Comparison of ENCODE assay signal across 8 cellular contexts in genomic region chr5:157172408-157172807, GRCh38. TPM values are rescaled to one million over a fixed set of nuclear protein-coding genes. Genes with fewer than 3 reads are reported as not detected.
A peak's percentile ranks its signal among the peaks of the same experiment; 100 is the strongest.
DNase-seq lines count a peak whose midpoint lies in the region; ATAC-seq, FAIRE-seq and TF ChIP-seq lines count a peak whose summit lies in the region.

No MANE protein-coding gene starts in this region.

- ATAC-seq in GM18907 (IDR thresholded peaks at IDR 0.05; ENCODE audit: unreplicated experiment) (peak; percentile 99), HG03103 (IDR thresholded peaks at IDR 0.05; ENCODE audit: low read depth, unreplicated experiment) (peak; percentile 97)

- peaks cover 8% of the 10 kb centered on the region for H3K9me3 Mint-ChIP-seq in activated CD4-positive, alpha-beta memory T cell treated with anti-CD3 and anti-CD28 coated beads for 36 hours
- no peaks in the 10 kb centered on the region for H3K9me3 Mint-ChIP-seq in neural progenitor cell

- H3K9me3 ChIP-seq in small intestine (ENCODE audit: control insufficient read depth, low read depth) (no peaks in the 10 kb centered on the region), neural progenitor cell (ENCODE audit: low read depth) (no peaks in the 10 kb centered on the region), PC-9 (ENCODE audit: insufficient read depth, low read depth) (no peaks in the 10 kb centered on the region)

- H4K20me1 ChIP-seq in neural progenitor cell (ENCODE audit: low read depth) (no peaks in the 10 kb centered on the region), PC-9 (ENCODE audit: insufficient read depth) (no peaks in the 10 kb centered on the region)

- no peak for TF ChIP-seq CTCF in neural progenitor cell (IDR thresholded peaks at IDR 0.05)
- no peak for TF ChIP-seq CTCF in PC-9 (conservative IDR thresholded peaks at IDR 0.05)
- TF ChIP-seq CTCF in lower leg skin (IDR thresholded peaks at IDR 0.05): no peak

- H3K79me2 ChIP-seq in neural progenitor cell (ENCODE audit: low read depth): no peaks in the 10 kb centered on the region
- H3K79me2 ChIP-seq in PC-9 (ENCODE audit: low read depth): no peaks in the 10 kb centered on the region

- peaks cover 10% of the 10 kb centered on the region for H3K36me3 Mint-ChIP-seq in activated CD4-positive, alpha-beta memory T cell treated with anti-CD3 and anti-CD28 coated beads for 36 hours
- no peaks in the 10 kb centered on the region for H3K36me3 Mint-ChIP-seq in neural progenitor cell

- CTCF ChIA-PET in activated CD4-positive, alpha-beta memory T cell treated with anti-CD3 and anti-CD28 coated beads for 36 hours (lab: Charles Lee): interaction anchor here (1.0 to 1.8 kb wide), 4 partner anchors 13 to 45 kb away, joined by 3 to 6 read pairs (median 4); no protein-coding TSS in a partner anchor
- CTCF ChIA-PET in PC-9 (lab: Charles Lee): no interaction called here

- H3K9me2 ChIP-seq in PC-9 (ENCODE audit: insufficient read depth): no peaks in the 10 kb centered on the region

- H2AFZ ChIP-seq in neural progenitor cell (replicated peaks): no peak overlapping the region
- no peak overlapping the region for H2AFZ ChIP-seq in PC-9

- H3K4me3 ChIP-seq in small intestine (ENCODE audit: low read depth in 1 of 2, low read length in 2 of 2) (no peak overlapping the region), neural progenitor cell (no peak overlapping the region), PC-9 (no peak overlapping the region), lower leg skin (ENCODE audit: low read depth, poor library complexity, severe bottlenecking) (no peak overlapping the region)

- no peak for FAIRE-seq in small intestine (lab: Jason Lieb, UNC)

- no peak overlapping the region for H3K4me2 ChIP-seq in neural progenitor cell
- H3K4me2 ChIP-seq in PC-9: no peak overlapping the region

- DNase-seq in activated CD4-positive, alpha-beta memory T cell treated with anti-CD3 and anti-CD28 coated beads for 36 hours: peak; percentile 96
- DNase-seq in small intestine (peak; percentile 20), neural progenitor cell (ENCODE audit: low spot score) (no peak), PC-9 (no peak), epidermal melanocyte (ENCODE audit: insufficient read length, low spot score) (no peak), lower leg skin (ENCODE audit: low spot score in 2 of 2) (no peak)

- peak overlapping the region; percentile 68 for H3K4me3 Mint-ChIP-seq in activated CD4-positive, alpha-beta memory T cell treated with anti-CD3 and anti-CD28 coated beads for 36 hours
- no peak overlapping the region for H3K4me3 Mint-ChIP-seq in neural progenitor cell

- TF ChIP-seq POLR2A in lower leg skin (IDR thresholded peaks at IDR 0.05): no peak

- WGBS in small intestine, 3 donors: 59 to 61% (median 59%) methylated on average over 2 of the region's 2 CpGs
- WGBS in lower leg skin, 2 donors: 61 to 64% methylated on average over 2 of the region's 2 CpGs

- no peak overlapping the region for H3K9ac ChIP-seq in neural progenitor cell

- POLR2A ChIA-PET in activated CD4-positive, alpha-beta memory T cell treated with anti-CD3 and anti-CD28 coated beads for 36 hours (lab: Charles Lee): interaction anchor here (0.6 to 7.1 kb wide), 16 partner anchors 8 to 95 kb away, joined by 3 to 82 read pairs (median 4); partner anchors contain the start of gene ITK
- POLR2A ChIA-PET in PC-9 (lab: Charles Lee; ENCODE audit: unreplicated experiment): no interaction called here

- H3K27ac Mint-ChIP-seq in activated CD4-positive, alpha-beta memory T cell treated with anti-CD3 and anti-CD28 coated beads for 36 hours: peak overlapping the region; percentile 95
- no peak overlapping the region for H3K27ac Mint-ChIP-seq in neural progenitor cell

- no TSS peak for BruUV-seq in PC-9 (replicated peaks; lab: Mats Ljungman, UMichigan)

- H3K4me1 ChIP-seq in small intestine (ENCODE audit: control insufficient read depth in 2 of 2, insufficient read depth in 1 of 2, low read depth in 1 of 2, low read length in 1 of 2) (peaks cover 0 to 2% of the 10 kb centered on the region in 2 donors), neural progenitor cell (no peaks in the 10 kb centered on the region), PC-9 (replicated peaks; ENCODE audit: insufficient read depth) (no peaks in the 10 kb centered on the region)

- H3K27ac ChIP-seq in small intestine (ENCODE audit: low read depth in 1 of 2, low read length in 1 of 2) (no peak overlapping the region), neural progenitor cell (no peak overlapping the region), PC-9 (no peak overlapping the region)

- intact Hi-C loops in activated CD4-positive, alpha-beta memory T cell treated with anti-CD3 and anti-CD28 coated beads for 36 hours (cut with micrococcal nuclease): loop anchor here (1.0 to 5.0 kb wide), 7 partner anchors 8 to 430 kb away; partner anchors contain the start of gene ITK
- intact Hi-C loops in PC-9 (cut with micrococcal nuclease; ENCODE audit: unreplicated experiment) (no loop called here), lower leg skin (cut with DNase I; ENCODE audit: low total_unique reads) (no loop called here)

- H3K4me1 Mint-ChIP-seq in activated CD4-positive, alpha-beta memory T cell treated with anti-CD3 and anti-CD28 coated beads for 36 hours (ENCODE audit: low read depth): peaks cover 83% of the 10 kb centered on the region
- H3K4me1 Mint-ChIP-seq in neural progenitor cell: peaks cover 2% of the 10 kb centered on the region

- H3K36me3 ChIP-seq in small intestine (ENCODE audit: control insufficient read depth in 2 of 2, insufficient read depth in 2 of 2, low read length in 2 of 2) (no peaks in the 10 kb centered on the region), neural progenitor cell (no peaks in the 10 kb centered on the region), PC-9 (ENCODE audit: low read depth) (no peaks in the 10 kb centered on the region)

- H3F3A ChIP-seq in neural progenitor cell (ENCODE audit: low read depth) (no peaks in the 10 kb centered on the region), PC-9 (ENCODE audit: insufficient read depth, low read depth) (no peaks in the 10 kb centered on the region)

- H3K27me3 ChIP-seq in small intestine (ENCODE audit: control insufficient read depth in 2 of 2, insufficient read depth in 2 of 2, low read length in 2 of 2) (no peaks in the 10 kb centered on the region), neural progenitor cell (no peaks in the 10 kb centered on the region), PC-9 (ENCODE audit: insufficient read depth, low read depth) (peaks cover 82% of the 10 kb centered on the region)

- no peaks in the 10 kb centered on the region for H3K27me3 Mint-ChIP-seq in activated CD4-positive, alpha-beta memory T cell treated with anti-CD3 and anti-CD28 coated beads for 36 hours
- H3K27me3 Mint-ChIP-seq in neural progenitor cell (ENCODE audit: insufficient read depth, low read depth): peaks cover 2% of the 10 kb centered on the region

RNA-seq across cellular contexts. Expression of gene GARIN3, which starts 6.3 kb away (rescaled TPM):
- total RNA-seq in activated CD4-positive, alpha-beta memory T cell treated with anti-CD3 and anti-CD28 coated beads for 36 hours: 1 to 10 TPM; 1.3 to 1.4 TPM
- polyA plus RNA-seq in small intestine: not detected
- total RNA-seq in neural progenitor cell (ENCODE audit: low replicate concordance) (not detected in 2 replicates), PC-9 (2021) (not detected in 2 replicates), lower leg skin (not detected)

RNA-seq across cellular contexts. Expression of gene ITK, which starts 8.2 kb away (rescaled TPM):
- total RNA-seq in activated CD4-positive, alpha-beta memory T cell treated with anti-CD3 and anti-CD28 coated beads for 36 hours: 100 to 1,000 TPM; 236 to 240 TPM
- polyA plus RNA-seq in small intestine: 1 to 10 TPM in 2 of 3 donors, under 1 TPM in 1; 0.67 to 2.7 (median 1.7) TPM
- total RNA-seq in neural progenitor cell (ENCODE audit: low replicate concordance): not detected in 2 replicates
- not detected in 2 replicates for total RNA-seq in PC-9 (2021)
- 1 to 10 TPM in 3 of 4 donors, under 1 TPM in 1; 0.78 to 5.2 (median 2.1) TPM for total RNA-seq in lower leg skin

RNA-seq across cellular contexts. Expression of gene MED7, which starts 29.7 kb away (rescaled TPM):
- total RNA-seq in activated CD4-positive, alpha-beta memory T cell treated with anti-CD3 and anti-CD28 coated beads for 36 hours: 10 to 100 TPM; 17.2 to 19.2 TPM
- polyA plus RNA-seq in small intestine: 10 to 100 TPM in 2 of 3 donors, 1 to 10 TPM in 1; 7.8 to 12.7 (median 11.9) TPM
- 18.6 and 32.5 TPM in 2 replicates for total RNA-seq in neural progenitor cell (ENCODE audit: low replicate concordance)
- 9.4 and 11.8 TPM in 2 replicates for total RNA-seq in PC-9 (2021)
- 10 to 100 TPM in 1 of 4 donors, 1 to 10 TPM in 3; 6.2 to 11.2 (median 8.4) TPM for total RNA-seq in lower leg skin

Comparison
In these comparisons a context has a peak if more than half of its experiments do, and no peak if none do; other contexts are left out.
1. DNase-seq: peak in activated CD4-positive, alpha-beta memory T cell treated with anti-CD3 and anti-CD28 coated beads for 36 hours (single experiment) and small intestine (single experiment); none in neural progenitor cell (single experiment), PC-9 (0 of 2), epidermal melanocyte (single experiment) and lower leg skin (0 of 2).
2. RNA of gene ITK, which starts 8.2 kb away (total RNA-seq): 236 to 240 TPM in activated CD4-positive, alpha-beta memory T cell treated with anti-CD3 and anti-CD28 coated beads for 36 hours; 0.78 to 5.2 TPM in lower leg skin, not detected in PC-9 and not detected in neural progenitor cell; every median in the first group is over 10 times any median in the second.